1 cellular context compared by ENCODE assay signal in genomic region chr17:57182621-57183020, GRCh38.
TF ChIP-seq lines count a peak whose summit lies in the region.

No MANE protein-coding gene starts in this region.

TF ChIP-seq in endothelial cell of umbilical vein, 7 proteins besides CTCF, POLR2A, EP300 and RAD21:
- TF ChIP-seq FOS (IDR thresholded peaks at IDR 0.05; ENCODE audit: borderline replicate concordance, insufficient read depth, low read length) (no peak), MAX (IDR thresholded peaks at IDR 0.05; ENCODE audit: insufficient read depth, insufficient read length) (no peak), JUN (IDR thresholded peaks at IDR 0.05; ENCODE audit: borderline replicate concordance, insufficient read depth, insufficient read length, low read depth) (no peak), MYC (IDR thresholded peaks at IDR 0.05; ENCODE audit: low read depth, low read length) (no peak), POLR2AphosphoS5 (IDR thresholded peaks at IDR 0.05; ENCODE audit: insufficient read depth, low read depth, low read length) (no peak), GATA2 (IDR thresholded peaks at IDR 0.05; ENCODE audit: insufficient read depth, insufficient read length, low read depth, low read length) (no peak), EZH2 (IDR thresholded peaks at IDR 0.05; ENCODE audit: borderline replicate concordance, low read depth, low read length, severe bottlenecking) (no peak)
